Comparison of ENCODE assay signal across 37 cellular contexts in genomic region chr15:96297783-96298182, GRCh38.
"Had no signal": no experiment of that assay in that cellular context is flagged by ENCODE, and none has a peak within 500 bp of the region (broad histone marks: within the 10 kb centered on the region; RNA-seq: fewer than 3 reads in every experiment).

No MANE protein-coding gene starts in this region.

- H3K4me3 ChIP-seq: MG63 had no signal

- DNase-seq: Karpas-422, Kasumi-1, MG63, MM.1S, MV-4-11, NCI-H1048, NCI-H1092, NCI-H1092 treated with DMSO at 0.1 percent for 48 hours, NCI-H1105, NCI-H1105 treated with DMSO at 0.1 percent for 48 hours, NCI-H1417, NCI-H1417 treated with DMSO at 0.1 percent for 48 hours, NCI-H1436, NCI-H1436 treated with DMSO at 0.1 percent for 48 hours, NCI-H146, NCI-H1694, NCI-H1694 treated with DMSO at 0.1 percent for 48 hours, NCI-H187, NCI-H187 treated with DMSO at 0.1 percent for 48 hours, NCI-H1930, NCI-H2029, NCI-H2029 treated with DMSO at 0.1 percent for 48 hours, NCI-H2081, NCI-H2081 treated with DMSO at 0.1 percent for 48 hours, NCI-H2107, NCI-H2171, NCI-H2171 treated with DMSO at 0.1 percent for 48 hours, NCI-H2227 treated with DMSO at 0.1 percent for 48 hours, NCI-H226, NCI-H345, NCI-H446, NCI-H446 treated with DMSO at 0.1 percent for 48 hours, NCI-H510A, NCI-H510A treated with DMSO at 0.1 percent for 48 hours, NCI-H524, NCI-H524 treated with DMSO at 0.1 percent for 48 hours, NCI-H526 had no signal

- H3K27me3 ChIP-seq: MG63 had no signal

- H3K36me3 ChIP-seq: MG63 had no signal
